In genomic region chr3:120018299-120018698, GRCh38 we compare ENCODE assay signal across 32 cellular contexts.
"Had no signal": no experiment of that assay in that cellular context is flagged by ENCODE, and none has a peak within 500 bp of the region (broad histone marks: within the 10 kb centered on the region; RNA-seq: fewer than 3 reads in every experiment).

No MANE protein-coding gene starts in this region.

- H3K27ac Mint-ChIP-seq: activated naive CD8-positive, alpha-beta T cell; mesothelial cell of epicardium; T-helper 2 cell treated with Interferon-gamma antibody and Interleukin-4, amounts not matched to agents 5 μg/mL and 100 μg/mL, for 36 hours; type B pancreatic cell had no signal

- H3K27me3 ChIP-seq: ascending aorta, cardiac muscle cell, dorsolateral prefrontal cortex, foreskin keratinocyte, heart right ventricle, right atrium auricular region, testis, uterus had no signal

- H3K4me3 ChIP-seq: ascending aorta, cardiac muscle cell, coronary artery, dorsolateral prefrontal cortex, heart right ventricle, psoas muscle, right atrium auricular region, smooth muscle cell, testis, uterus had no signal

- H3K9me3 ChIP-seq: ascending aorta, heart right ventricle, psoas muscle, right atrium auricular region, testis, uterus had no signal

- H2AFZ ChIP-seq: parathyroid adenoma had no signal

- H3K27ac ChIP-seq: ascending aorta, cardiac muscle cell, coronary artery, dorsolateral prefrontal cortex, foreskin keratinocyte, heart right ventricle, parathyroid adenoma, psoas muscle, right atrium auricular region, testis, uterus had no signal

- FAIRE-seq: endothelial cell of umbilical vein had no signal

- H3K9ac ChIP-seq: parathyroid adenoma had no signal

- H3K36me3 ChIP-seq: ascending aorta, cardiac muscle cell, heart right ventricle, right atrium auricular region, uterus had no signal

- ATAC-seq: esophagus mucosa, foreskin keratinocyte, heart right ventricle, psoas muscle had no signal

- DNase-seq: activated CD4-positive, alpha-beta T cell treated with anti-CD3 and anti-CD28 coated beads for 4 hours; activated CD4-positive, alpha-beta T cell treated with anti-CD3 and anti-CD28 coated beads, Interleukin-2, amount 50 U/mL, for 48 hours; activated CD4-positive, CD25-positive, alpha-beta regulatory T cell; activated CD8-positive, alpha-beta memory T cell treated with anti-CD3 and anti-CD28 coated beads for 24 hours; activated gamma-delta T cell; dorsolateral prefrontal cortex; effector memory CD4-positive, alpha-beta T cell; foreskin keratinocyte; heart right ventricle; naive B cell; nephron progenitor cell; nucleus accumbens; psoas muscle; stimulated activated CD4-positive, alpha-beta T cell treated with anti-CD3 and anti-CD28 coated beads, Interleukin-1b, Interleukin-23, amount 100 ng/mL, for 48 hours; stimulated activated CD4-positive, alpha-beta T cell treated with anti-CD3 and anti-CD28 coated beads, Interleukin-4, amount 100 ng/mL, for 4 hours; stimulated activated CD8-positive, alpha-beta memory T cell treated with anti-CD3 and anti-CD28 coated beads, Interleukin-4, amount 100 ng/mL, for 48 hours; stimulated activated naive CD4-positive, alpha-beta T cell; T-helper 1 cell; testis; uterus had no signal

- H3K4me2 ChIP-seq: smooth muscle cell had no signal

- H3K9me3 Mint-ChIP-seq: mesothelial cell of epicardium; naive B cell; T-helper 2 cell treated with Interferon-gamma antibody and Interleukin-4, amounts not matched to agents 5 μg/mL and 100 μg/mL, for 36 hours; type B pancreatic cell had no signal
